ENCODE assay signal across 7 cellular contexts in the genomic region with DNA sequence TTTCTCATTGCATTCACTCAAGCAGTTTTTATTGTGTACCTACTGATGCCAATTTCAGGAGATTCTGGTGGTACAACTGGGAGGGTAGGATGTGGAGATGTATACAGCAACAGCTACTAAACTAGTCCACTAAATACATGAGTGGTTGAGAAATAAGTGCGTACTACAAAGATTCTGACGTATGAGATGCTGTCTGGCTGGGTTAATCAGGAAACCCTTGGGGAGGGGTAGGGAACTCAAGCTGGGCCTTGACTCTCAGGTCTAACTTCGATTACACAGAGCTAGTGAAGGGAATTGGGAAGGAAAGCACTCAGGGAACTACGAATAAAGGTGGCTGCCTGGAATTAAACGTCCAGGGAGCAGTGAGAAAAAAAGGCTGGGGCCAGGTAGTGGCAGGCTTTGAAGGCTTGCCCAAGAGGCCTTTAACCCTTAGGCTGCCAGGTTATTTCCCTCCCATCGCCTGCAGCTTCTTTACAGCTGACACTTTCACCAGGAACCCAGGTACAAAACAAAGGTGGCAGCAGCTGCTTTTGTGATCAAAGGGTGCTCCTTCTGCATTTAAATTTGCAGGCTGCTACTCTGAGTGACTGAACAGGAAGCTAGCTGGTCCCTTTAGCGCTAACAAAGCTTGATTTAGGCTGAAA. TPM values are rescaled to one million over a fixed set of nuclear protein-coding genes. Genes with fewer than 3 reads are reported as not detected.
DNase-seq lines count a peak whose midpoint lies in the region; TF ChIP-seq lines count a peak whose summit lies in the region.
"Had no signal": no experiment of that assay in that cellular context is flagged by ENCODE, and none has a peak within 500 bp of the region (broad histone marks: within the 10 kb centered on the region; RNA-seq: fewer than 3 reads in every experiment).

No MANE protein-coding gene starts in this region.

- peaks cover 5% of the 10 kb centered on the region for H3K27me3 Mint-ChIP-seq in activated naive CD4-positive, alpha-beta T cell treated with anti-CD3 and anti-CD28 coated beads for 36 hours (ENCODE audit: low read depth)
- peaks cover 9% of the 10 kb centered on the region for H3K27me3 Mint-ChIP-seq in endothelial cell (ENCODE audit: unreplicated experiment)

- H3K4me3 ChIP-seq in testis: no peak overlapping the region

- H3K36me3 ChIP-seq in testis (ENCODE audit: low read depth, missing control alignments): no peaks in the 10 kb centered on the region

- H3K9me3 ChIP-seq in testis: no peaks in the 10 kb centered on the region

- intact Hi-C loops in activated naive CD4-positive, alpha-beta T cell treated with anti-CD3 and anti-CD28 coated beads for 36 hours (cut with micrococcal nuclease): loop anchor here (5.0 kb wide), 1 partner anchor 908 kb away; the partner anchor contains the start of gene TM9SF3
- intact Hi-C loops in testis (cut with DNase I; ENCODE audit: low total_unique reads): no loop called here

- WGBS in testis, 2 donors: 40 to 53% methylated on average over 7 of the region's 7 CpGs

- no peaks in the 10 kb centered on the region for H3K27me3 ChIP-seq in testis

- H3K27ac ChIP-seq in testis: peak overlapping the region; percentile 52 to 62
- H3K27ac ChIP-seq: C4-2B had no signal

- TF ChIP-seq POLR2A in testis (IDR thresholded peaks at IDR 0.05): no peak

- peaks cover 38% of the 10 kb centered on the region for H3K4me1 ChIP-seq in testis

- CTCF ChIA-PET in activated naive CD4-positive, alpha-beta T cell treated with anti-CD3 and anti-CD28 coated beads for 36 hours (lab: Charles Lee): interaction anchor here (0.8 to 1.1 kb wide), 4 partner anchors 15 to 84 kb away, joined by 3 read pairs; no protein-coding TSS in a partner anchor

- H3K9me3 Mint-ChIP-seq in activated naive CD4-positive, alpha-beta T cell treated with anti-CD3 and anti-CD28 coated beads for 36 hours: no peaks in the 10 kb centered on the region
- no peaks in the 10 kb centered on the region for H3K9me3 Mint-ChIP-seq in endothelial cell (ENCODE audit: unreplicated experiment)

- peak overlapping the region; percentile 57 for H3K27ac Mint-ChIP-seq in activated naive CD4-positive, alpha-beta T cell treated with anti-CD3 and anti-CD28 coated beads for 36 hours
- peak overlapping the region; percentile 75 for H3K27ac Mint-ChIP-seq in endothelial cell (ENCODE audit: unreplicated experiment)

- no peak for TF ChIP-seq CTCF in endothelial cell (IDR thresholded peaks at IDR 0.05; ENCODE audit: unreplicated experiment)
- no peak for TF ChIP-seq CTCF in testis (IDR thresholded peaks at IDR 0.05)

- DNase-seq in activated naive CD4-positive, alpha-beta T cell treated with anti-CD3 and anti-CD28 coated beads for 36 hours: peak; percentile 24
- DNase-seq in activated naive CD4-positive, alpha-beta T cell treated with anti-CD3 and anti-CD28 coated beads, Interleukin-2, amount 50 U/mL, for 16 hours: no peak
- DNase-seq in endothelial cell (ENCODE audit: low spot score): no peak
- DNase-seq in testis: no peak
- no peak for DNase-seq in NAMALWA (ENCODE audit: low spot score)
- DNase-seq in NCI-H146 treated with DMSO at 0.1 percent for 48 hours (lab: John Stamatoyannopoulos, UW; ENCODE audit: unreplicated experiment): no peak

- H3K4me1 Mint-ChIP-seq in activated naive CD4-positive, alpha-beta T cell treated with anti-CD3 and anti-CD28 coated beads for 36 hours (ENCODE audit: low read depth): peaks cover 56% of the 10 kb centered on the region
- H3K4me1 Mint-ChIP-seq in endothelial cell (ENCODE audit: unreplicated experiment): peaks cover 31% of the 10 kb centered on the region

- H3K4me3 Mint-ChIP-seq in activated naive CD4-positive, alpha-beta T cell treated with anti-CD3 and anti-CD28 coated beads for 36 hours: peak overlapping the region; percentile 16
- H3K4me3 Mint-ChIP-seq in endothelial cell (ENCODE audit: unreplicated experiment): no peak overlapping the region

- peaks cover 11% of the 10 kb centered on the region for H3K36me3 Mint-ChIP-seq in activated naive CD4-positive, alpha-beta T cell treated with anti-CD3 and anti-CD28 coated beads for 36 hours (ENCODE audit: low read depth)
- H3K36me3 Mint-ChIP-seq in endothelial cell (ENCODE audit: low read depth, unreplicated experiment): no peaks in the 10 kb centered on the region

RNA-seq across cellular contexts. Expression of gene MMS19, which starts 3.2 kb away (rescaled TPM):
- 10 to 100 TPM; 95.0 to 95.6 TPM for total RNA-seq in activated naive CD4-positive, alpha-beta T cell treated with anti-CD3 and anti-CD28 coated beads for 36 hours
- total RNA-seq in endothelial cell (ENCODE audit: unreplicated experiment) (127 TPM), testis (100 to 1,000 TPM; 206 to 253 TPM)
- polyA plus RNA-seq in testis (ENCODE audit: insufficient read depth, low read depth, low replicate concordance): 109 TPM

RNA-seq across cellular contexts. Expression of gene UBTD1, which starts 3.7 kb away (rescaled TPM):
- 1 to 10 TPM in 1 of 2 experiments, under 1 TPM in 1; 0.86 to 1.3 TPM for total RNA-seq in activated naive CD4-positive, alpha-beta T cell treated with anti-CD3 and anti-CD28 coated beads for 36 hours
- 78.0 TPM for total RNA-seq in endothelial cell (ENCODE audit: unreplicated experiment)
- 100 to 1,000 TPM; 111 to 143 TPM for total RNA-seq in testis
- 74.1 TPM for polyA plus RNA-seq in testis (ENCODE audit: insufficient read depth, low read depth, low replicate concordance)

RNA-seq across cellular contexts. Expression of gene ZDHHC16, which starts 49.0 kb away (rescaled TPM):
- 10 to 100 TPM; 20.7 to 26.5 TPM for total RNA-seq in activated naive CD4-positive, alpha-beta T cell treated with anti-CD3 and anti-CD28 coated beads for 36 hours
- total RNA-seq in endothelial cell (ENCODE audit: unreplicated experiment) (45.0 TPM), testis (10 to 100 TPM; 42.8 to 58.0 TPM)
- 40.5 TPM for polyA plus RNA-seq in testis (ENCODE audit: insufficient read depth, low read depth, low replicate concordance)

RNA-seq across cellular contexts. Expression of gene EXOSC1, which starts 49.2 kb away (rescaled TPM):
- total RNA-seq in activated naive CD4-positive, alpha-beta T cell treated with anti-CD3 and anti-CD28 coated beads for 36 hours: 10 to 100 TPM; 54.9 to 64.0 TPM
- total RNA-seq in endothelial cell (ENCODE audit: unreplicated experiment): 36.0 TPM
- total RNA-seq in testis: 10 to 100 TPM; 24.5 to 27.9 TPM
- polyA plus RNA-seq in testis (ENCODE audit: insufficient read depth, low read depth, low replicate concordance): 31.4 TPM

Comparison
In these comparisons a context has a peak if more than half of its experiments do, and no peak if none do; other contexts are left out.
1. RNA of gene UBTD1, which starts 3.7 kb away (total RNA-seq): 111 to 143 TPM in testis and 78.0 TPM in endothelial cell (single experiment); 0.86 to 1.3 TPM in activated naive CD4-positive, alpha-beta T cell treated with anti-CD3 and anti-CD28 coated beads for 36 hours; every median in the first group is over 10 times any median in the second.